Comparison of ENCODE assay signal across 1 cellular context in the genomic region with DNA sequence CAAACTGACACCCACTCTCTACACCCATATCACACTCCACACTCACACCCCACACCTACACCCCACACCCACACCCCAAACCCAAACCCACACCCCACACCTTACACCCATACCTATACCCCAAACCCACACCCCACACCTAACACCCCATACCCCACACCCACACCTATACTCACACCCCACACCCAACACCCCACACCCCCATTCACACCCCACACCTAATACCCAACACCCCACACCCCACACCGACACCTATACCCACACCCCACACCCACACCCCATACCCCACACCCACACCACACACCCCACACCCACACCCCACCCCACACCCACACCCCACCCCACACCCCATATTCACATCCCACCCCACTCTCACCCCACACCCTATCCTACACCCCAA.
TF ChIP-seq lines count a peak whose summit lies in the region.

No MANE protein-coding gene starts in this region.

TF ChIP-seq in IMR-90, 13 proteins besides CTCF, POLR2A, EP300 and RAD21:
- TF ChIP-seq MAZ (IDR thresholded peaks at IDR 0.05; ENCODE audit: borderline replicate concordance, low read depth, low read length) (no peak), MAFK (IDR thresholded peaks at IDR 0.05; ENCODE audit: low read depth, low read length) (no peak), BHLHE40 (IDR thresholded peaks at IDR 0.05; ENCODE audit: low read depth, low read length) (no peak), RFX5 (IDR thresholded peaks at IDR 0.05; ENCODE audit: low read depth, low read length) (no peak), FOS (IDR thresholded peaks at IDR 0.05; ENCODE audit: low read depth, low read length) (no peak), CEBPB (IDR thresholded peaks at IDR 0.05; ENCODE audit: low read depth, low read length) (no peak), SMC3 (IDR thresholded peaks at IDR 0.05; ENCODE audit: low read depth, low read length) (no peak), RCOR1 (IDR thresholded peaks at IDR 0.05; ENCODE audit: insufficient replicate concordance, low read length) (no peak), NFE2L2 (IDR thresholded peaks at IDR 0.05; ENCODE audit: low read depth, low read length) (no peak)
- TF ChIP-seq, protein P1, sequence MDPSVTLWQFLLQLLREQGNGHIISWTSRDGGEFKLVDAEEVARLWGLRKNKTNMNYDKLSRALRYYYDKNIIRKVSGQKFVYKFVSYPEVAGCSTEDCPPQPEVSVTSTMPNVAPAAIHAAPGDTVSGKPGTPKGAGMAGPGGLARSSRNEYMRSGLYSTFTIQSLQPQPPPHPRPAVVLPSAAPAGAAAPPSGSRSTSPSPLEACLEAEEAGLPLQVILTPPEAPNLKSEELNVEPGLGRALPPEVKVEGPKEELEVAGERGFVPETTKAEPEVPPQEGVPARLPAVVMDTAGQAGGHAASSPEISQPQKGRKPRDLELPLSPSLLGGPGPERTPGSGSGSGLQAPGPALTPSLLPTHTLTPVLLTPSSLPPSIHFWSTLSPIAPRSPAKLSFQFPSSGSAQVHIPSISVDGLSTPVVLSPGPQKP (IDR thresholded peaks at IDR 0.05; ENCODE audit: borderline replicate concordance, low read depth, low read length), result no peak
- TF ChIP-seq, protein P2, sequence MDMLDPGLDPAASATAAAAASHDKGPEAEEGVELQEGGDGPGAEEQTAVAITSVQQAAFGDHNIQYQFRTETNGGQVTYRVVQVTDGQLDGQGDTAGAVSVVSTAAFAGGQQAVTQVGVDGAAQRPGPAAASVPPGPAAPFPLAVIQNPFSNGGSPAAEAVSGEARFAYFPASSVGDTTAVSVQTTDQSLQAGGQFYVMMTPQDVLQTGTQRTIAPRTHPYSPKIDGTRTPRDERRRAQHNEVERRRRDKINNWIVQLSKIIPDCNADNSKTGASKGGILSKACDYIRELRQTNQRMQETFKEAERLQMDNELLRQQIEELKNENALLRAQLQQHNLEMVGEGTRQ (IDR thresholded peaks at IDR 0.05; ENCODE audit: low read depth, low read length), result no peak
